ENCODE assay signal across 1 cellular context in the genomic region with DNA sequence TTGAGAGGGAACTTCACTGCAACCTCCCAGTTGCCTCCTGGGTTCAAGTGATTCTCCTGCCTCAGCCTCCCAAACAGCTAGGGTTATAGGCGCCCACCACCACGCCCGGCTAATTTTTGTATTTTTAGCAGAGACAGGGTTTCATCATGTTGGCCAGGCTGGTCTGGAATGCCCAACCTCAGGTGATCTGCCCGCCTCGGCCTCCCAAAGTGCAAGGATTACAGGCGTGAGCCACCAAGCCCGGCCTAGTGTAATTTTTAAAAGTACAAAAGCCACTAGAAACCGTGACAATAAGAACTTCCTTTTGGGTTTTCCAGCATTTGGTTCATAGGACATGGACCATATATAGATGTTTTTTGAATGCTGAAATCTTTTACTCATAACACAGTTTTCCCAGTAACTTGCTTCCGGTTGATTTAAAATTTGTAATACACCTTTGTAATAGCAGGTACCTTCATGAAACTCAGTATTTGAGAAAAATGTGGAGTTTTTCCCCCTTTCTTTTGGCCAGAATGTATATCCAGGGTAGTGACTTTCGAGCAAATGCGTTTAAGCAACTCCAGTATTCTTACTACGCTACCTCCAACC.
TF ChIP-seq lines count a peak whose summit lies in the region.

No MANE protein-coding gene starts in this region.

TF ChIP-seq in GM23338, 12 proteins besides CTCF, POLR2A, EP300 and RAD21 (continued from another document):
- TF ChIP-seq, protein P1, sequence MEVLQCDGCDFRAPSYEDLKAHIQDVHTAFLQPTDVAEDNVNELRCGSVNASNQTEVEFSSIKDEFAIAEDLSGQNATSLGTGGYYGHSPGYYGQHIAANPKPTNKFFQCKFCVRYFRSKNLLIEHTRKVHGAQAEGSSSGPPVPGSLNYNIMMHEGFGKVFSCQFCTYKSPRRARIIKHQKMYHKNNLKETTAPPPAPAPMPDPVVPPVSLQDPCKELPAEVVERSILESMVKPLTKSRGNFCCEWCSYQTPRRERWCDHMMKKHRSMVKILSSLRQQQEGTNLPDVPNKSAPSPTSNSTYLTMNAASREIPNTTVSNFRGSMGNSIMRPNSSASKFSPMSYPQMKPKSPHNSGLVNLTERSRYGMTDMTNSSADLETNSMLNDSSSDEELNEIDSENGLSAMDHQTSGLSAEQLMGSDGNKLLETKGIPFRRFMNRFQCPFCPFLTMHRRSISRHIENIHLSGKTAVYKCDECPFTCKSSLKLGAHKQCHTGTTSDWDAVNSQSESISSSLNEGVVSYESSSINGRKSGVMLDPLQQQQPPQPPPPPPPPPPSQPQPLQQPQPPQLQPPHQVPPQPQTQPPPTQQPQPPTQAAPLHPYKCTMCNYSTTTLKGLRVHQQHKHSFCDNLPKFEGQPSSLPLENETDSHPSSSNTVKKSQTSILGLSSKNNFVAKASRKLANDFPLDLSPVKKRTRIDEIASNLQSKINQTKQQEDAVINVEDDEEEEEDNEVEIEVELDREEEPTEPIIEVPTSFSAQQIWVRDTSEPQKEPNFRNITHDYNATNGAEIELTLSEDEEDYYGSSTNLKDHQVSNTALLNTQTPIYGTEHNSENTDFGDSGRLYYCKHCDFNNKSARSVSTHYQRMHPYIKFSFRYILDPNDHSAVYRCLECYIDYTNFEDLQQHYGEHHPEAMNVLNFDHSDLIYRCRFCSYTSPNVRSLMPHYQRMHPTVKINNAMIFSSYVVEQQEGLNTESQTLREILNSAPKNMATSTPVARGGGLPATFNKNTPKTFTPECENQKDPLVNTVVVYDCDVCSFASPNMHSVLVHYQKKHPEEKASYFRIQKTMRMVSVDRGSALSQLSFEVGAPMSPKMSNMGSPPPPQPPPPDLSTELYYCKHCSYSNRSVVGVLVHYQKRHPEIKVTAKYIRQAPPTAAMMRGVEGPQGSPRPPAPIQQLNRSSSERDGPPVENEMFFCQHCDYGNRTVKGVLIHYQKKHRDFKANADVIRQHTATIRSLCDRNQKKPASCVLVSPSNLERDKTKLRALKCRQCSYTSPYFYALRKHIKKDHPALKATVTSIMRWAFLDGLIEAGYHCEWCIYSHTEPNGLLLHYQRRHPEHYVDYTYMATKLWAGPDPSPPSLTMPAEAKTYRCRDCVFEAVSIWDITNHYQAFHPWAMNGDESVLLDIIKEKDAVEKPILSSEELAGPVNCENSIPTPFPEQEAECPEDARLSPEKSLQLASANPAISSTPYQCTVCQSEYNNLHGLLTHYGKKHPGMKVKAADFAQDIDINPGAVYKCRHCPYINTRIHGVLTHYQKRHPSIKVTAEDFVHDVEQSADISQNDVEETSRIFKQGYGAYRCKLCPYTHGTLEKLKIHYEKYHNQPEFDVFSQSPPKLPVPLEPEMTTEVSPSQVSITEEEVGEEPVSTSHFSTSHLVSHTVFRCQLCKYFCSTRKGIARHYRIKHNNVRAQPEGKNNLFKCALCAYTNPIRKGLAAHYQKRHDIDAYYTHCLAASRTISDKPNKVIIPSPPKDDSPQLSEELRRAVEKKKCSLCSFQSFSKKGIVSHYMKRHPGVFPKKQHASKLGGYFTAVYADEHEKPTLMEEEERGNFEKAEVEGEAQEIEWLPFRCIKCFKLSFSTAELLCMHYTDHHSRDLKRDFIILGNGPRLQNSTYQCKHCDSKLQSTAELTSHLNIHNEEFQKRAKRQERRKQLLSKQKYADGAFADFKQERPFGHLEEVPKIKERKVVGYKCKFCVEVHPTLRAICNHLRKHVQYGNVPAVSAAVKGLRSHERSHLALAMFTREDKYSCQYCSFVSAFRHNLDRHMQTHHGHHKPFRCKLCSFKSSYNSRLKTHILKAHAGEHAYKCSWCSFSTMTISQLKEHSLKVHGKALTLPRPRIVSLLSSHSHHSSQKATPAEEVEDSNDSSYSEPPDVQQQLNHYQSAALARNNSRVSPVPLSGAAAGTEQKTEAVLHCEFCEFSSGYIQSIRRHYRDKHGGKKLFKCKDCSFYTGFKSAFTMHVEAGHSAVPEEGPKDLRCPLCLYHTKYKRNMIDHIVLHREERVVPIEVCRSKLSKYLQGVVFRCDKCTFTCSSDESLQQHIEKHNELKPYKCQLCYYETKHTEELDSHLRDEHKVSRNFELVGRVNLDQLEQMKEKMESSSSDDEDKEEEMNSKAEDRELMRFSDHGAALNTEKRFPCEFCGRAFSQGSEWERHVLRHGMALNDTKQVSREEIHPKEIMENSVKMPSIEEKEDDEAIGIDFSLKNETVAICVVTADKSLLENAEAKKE (CRISPR knock-in tag; IDR thresholded peaks at IDR 0.05): no peak
- TF ChIP-seq, protein P2, sequence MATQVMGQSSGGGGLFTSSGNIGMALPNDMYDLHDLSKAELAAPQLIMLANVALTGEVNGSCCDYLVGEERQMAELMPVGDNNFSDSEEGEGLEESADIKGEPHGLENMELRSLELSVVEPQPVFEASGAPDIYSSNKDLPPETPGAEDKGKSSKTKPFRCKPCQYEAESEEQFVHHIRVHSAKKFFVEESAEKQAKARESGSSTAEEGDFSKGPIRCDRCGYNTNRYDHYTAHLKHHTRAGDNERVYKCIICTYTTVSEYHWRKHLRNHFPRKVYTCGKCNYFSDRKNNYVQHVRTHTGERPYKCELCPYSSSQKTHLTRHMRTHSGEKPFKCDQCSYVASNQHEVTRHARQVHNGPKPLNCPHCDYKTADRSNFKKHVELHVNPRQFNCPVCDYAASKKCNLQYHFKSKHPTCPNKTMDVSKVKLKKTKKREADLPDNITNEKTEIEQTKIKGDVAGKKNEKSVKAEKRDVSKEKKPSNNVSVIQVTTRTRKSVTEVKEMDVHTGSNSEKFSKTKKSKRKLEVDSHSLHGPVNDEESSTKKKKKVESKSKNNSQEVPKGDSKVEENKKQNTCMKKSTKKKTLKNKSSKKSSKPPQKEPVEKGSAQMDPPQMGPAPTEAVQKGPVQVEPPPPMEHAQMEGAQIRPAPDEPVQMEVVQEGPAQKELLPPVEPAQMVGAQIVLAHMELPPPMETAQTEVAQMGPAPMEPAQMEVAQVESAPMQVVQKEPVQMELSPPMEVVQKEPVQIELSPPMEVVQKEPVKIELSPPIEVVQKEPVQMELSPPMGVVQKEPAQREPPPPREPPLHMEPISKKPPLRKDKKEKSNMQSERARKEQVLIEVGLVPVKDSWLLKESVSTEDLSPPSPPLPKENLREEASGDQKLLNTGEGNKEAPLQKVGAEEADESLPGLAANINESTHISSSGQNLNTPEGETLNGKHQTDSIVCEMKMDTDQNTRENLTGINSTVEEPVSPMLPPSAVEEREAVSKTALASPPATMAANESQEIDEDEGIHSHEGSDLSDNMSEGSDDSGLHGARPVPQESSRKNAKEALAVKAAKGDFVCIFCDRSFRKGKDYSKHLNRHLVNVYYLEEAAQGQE (IDR thresholded peaks at IDR 0.05; ENCODE audit: unreplicated experiment): no peak
- TF ChIP-seq EZH2 (IDR thresholded peaks at IDR 0.05; ENCODE audit: low read depth, unreplicated experiment): no peak
- TF ChIP-seq CREB1 (CRISPR knock-in tag; IDR thresholded peaks at IDR 0.05; ENCODE audit: low read depth): no peak
TF ChIP-seq in GM23338: peak in this region for 0.
